In the genomic region with DNA sequence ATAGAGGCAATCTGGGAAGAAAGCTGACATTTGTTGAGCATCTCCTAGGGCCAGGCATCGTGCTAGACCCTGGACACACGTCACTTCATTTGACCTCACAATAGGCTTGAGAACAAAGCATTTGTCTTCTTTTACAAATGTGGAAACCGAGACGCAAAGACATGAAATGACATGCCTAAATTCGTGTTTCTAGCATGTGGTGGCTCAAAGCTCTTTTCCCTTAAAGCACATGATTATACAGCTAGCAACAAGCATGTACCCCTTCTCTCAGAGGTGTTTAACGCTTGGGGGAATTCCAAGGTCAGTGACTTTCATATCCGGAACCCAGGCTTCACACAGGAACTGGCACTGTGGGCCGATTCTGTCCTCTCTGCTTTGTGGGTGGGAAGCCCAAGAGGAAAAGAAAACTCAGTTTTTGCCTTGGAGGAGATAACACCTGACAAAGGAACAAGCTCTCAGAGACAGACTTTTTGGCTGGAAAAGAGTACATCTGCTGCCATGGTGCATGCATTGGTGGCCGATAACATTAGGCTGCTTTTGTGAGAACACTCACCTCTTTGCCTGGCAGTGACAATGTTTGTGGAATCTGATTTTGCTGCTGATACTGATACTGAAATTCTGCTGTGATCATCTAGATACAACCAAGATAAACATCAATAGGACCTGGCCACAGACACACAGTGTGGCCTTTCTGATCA, we compare ENCODE assay signal across 8 cellular contexts. TPM values are rescaled to one million over a fixed set of nuclear protein-coding genes. Genes with fewer than 3 reads are reported as not detected.
DNase-seq lines count a peak whose midpoint lies in the region; ATAC-seq and TF ChIP-seq lines count a peak whose summit lies in the region.

No MANE protein-coding gene starts in this region.

- CTCF ChIA-PET in PC-9 (lab: Charles Lee), result no interaction called here

- H3K4me3 Mint-ChIP-seq in natural killer cell, result peak overlapping the region; percentile 78

- no peaks in the 10 kb centered on the region for H3K27me3 Mint-ChIP-seq in natural killer cell (ENCODE audit: low read depth in 2 of 2)

- H3K27ac ChIP-seq in PC-9, result no peak overlapping the region

- H3K4me1 ChIP-seq in PC-9 (replicated peaks; ENCODE audit: insufficient read depth), result no peaks in the 10 kb centered on the region

- H3K4me2 ChIP-seq in PC-9, result no peak overlapping the region

- H3F3A ChIP-seq in PC-9 (ENCODE audit: insufficient read depth, low read depth), result no peaks in the 10 kb centered on the region

- no peak overlapping the region for H2AFZ ChIP-seq in PC-9

- H3K36me3 Mint-ChIP-seq in natural killer cell, result no peaks in the 10 kb centered on the region

- no peaks in the 10 kb centered on the region for H3K9me2 ChIP-seq in PC-9 (ENCODE audit: insufficient read depth)

- no peak overlapping the region for H3K4me3 ChIP-seq in PC-9

- peak overlapping the region; percentile 94 to 97 for H3K27ac Mint-ChIP-seq in natural killer cell

- TF ChIP-seq CTCF in natural killer cell (IDR thresholded peaks at IDR 0.05) (no peak), PC-9 (conservative IDR thresholded peaks at IDR 0.05) (no peak)

- H3K4me1 Mint-ChIP-seq in natural killer cell, result peaks cover 46% of the 10 kb centered on the region in 2 donors

- ATAC-seq in GM18499 (IDR thresholded peaks at IDR 0.05; ENCODE audit: insufficient read depth, unreplicated experiment), result peak; percentile 48
- ATAC-seq in HG02763 (IDR thresholded peaks at IDR 0.05; ENCODE audit: unreplicated experiment), result peak; percentile 65
- peak; percentile 88 to 97 (median 92) for ATAC-seq in natural killer cell

- peak; percentile 47 for DNase-seq in activated CD4-positive, alpha-beta T cell treated with anti-CD3 and anti-CD28 coated beads, Interleukin-2, amount 50 U/mL, for 1 hour
- peak; percentile 62 for DNase-seq in natural killer cell
- no peak for DNase-seq in COR-L47 (lab: John Stamatoyannopoulos, UW)
- no peak for DNase-seq in RKO (ENCODE audit: low spot score)
- no peak for DNase-seq in AG20443 (ENCODE audit: low spot score)
- DNase-seq in PC-9, result no peak

- no peaks in the 10 kb centered on the region for H3K36me3 ChIP-seq in PC-9 (ENCODE audit: low read depth)

- POLR2A ChIA-PET in PC-9 (lab: Charles Lee; ENCODE audit: unreplicated experiment), result no interaction called here

- no TSS peak for BruUV-seq in PC-9 (replicated peaks; lab: Mats Ljungman, UMichigan)

- H3K27me3 ChIP-seq in PC-9 (ENCODE audit: insufficient read depth, low read depth), result no peaks in the 10 kb centered on the region

- intact Hi-C loops in natural killer cell (cut with micrococcal nuclease) (loop anchor here (1.0 to 5.0 kb wide), 3 partner anchors 30 to 193 kb away; a partner anchor contains a TSS), PC-9 (cut with micrococcal nuclease; ENCODE audit: unreplicated experiment) (loop anchor here (5.0 to 10.0 kb wide), 6 partner anchors 76 to 543 kb away; a partner anchor contains a TSS)

- H3K9me3 Mint-ChIP-seq in natural killer cell, result peaks cover 3% of the 10 kb centered on the region in 2 donors

- H4K20me1 ChIP-seq in PC-9 (ENCODE audit: insufficient read depth), result no peaks in the 10 kb centered on the region

- H3K9me3 ChIP-seq in PC-9 (ENCODE audit: insufficient read depth, low read depth), result peaks cover 20% of the 10 kb centered on the region

- H3K79me2 ChIP-seq in PC-9 (ENCODE audit: low read depth), result no peaks in the 10 kb centered on the region

RNA-seq across cellular contexts. Expression of a gene that starts 15.4 kb away (rescaled TPM):
- total RNA-seq in natural killer cell, result 10 to 100 TPM; 30.4 to 93.4 (median 60.8) TPM
- total RNA-seq in PC-9 (2021), result not detected in 2 replicates

Comparison
In these comparisons a context has a peak if more than half of its experiments do, and no peak if none do; other contexts are left out.
1. DNase-seq: peak in activated CD4-positive, alpha-beta T cell treated with anti-CD3 and anti-CD28 coated beads, Interleukin-2, amount 50 U/mL, for 1 hour (single experiment) and natural killer cell (single experiment); none in COR-L47 (single experiment), RKO (single experiment), AG20443 (single experiment) and PC-9 (0 of 2).
2. RNA of a gene that starts 15.4 kb away (total RNA-seq): 30.4 to 93.4 TPM in natural killer cell; not detected in PC-9; every median in the first group is over 10 times any median in the second.
3. Peak in every context shown above with its lines, with median percentiles within 50 percentile points of each other: ATAC-seq.